In genomic region chr17:76548378-76549214, GRCh38 we compare ENCODE assay signal across 23 cellular contexts. TPM values are rescaled to one million over a fixed set of nuclear protein-coding genes. Genes with fewer than 3 reads are reported as not detected.
DNase-seq lines count a peak whose midpoint lies in the region; ATAC-seq, FAIRE-seq and TF ChIP-seq lines count a peak whose summit lies in the region.
"Had no signal": no experiment of that assay in that cellular context is flagged by ENCODE, and none has a peak within 500 bp of the region (broad histone marks: within the 10 kb centered on the region; RNA-seq: fewer than 3 reads in every experiment).

No MANE protein-coding gene starts in this region.

- no peaks in the 10 kb centered on the region for H3K79me1 ChIP-seq in neuronal stem cell (ENCODE audit: low read depth, low read length)

- H2BK5ac ChIP-seq in neuronal stem cell (ENCODE audit: low read length): no peak overlapping the region

- H3K18ac ChIP-seq in neuronal stem cell (ENCODE audit: low read length): no peak overlapping the region

- H3K9me2 ChIP-seq in GM23338 (ENCODE audit: insufficient read depth): no peaks in the 10 kb centered on the region

- no peak overlapping the region for H3K23ac ChIP-seq in neuronal stem cell (ENCODE audit: low read depth, low read length, poor library complexity)

- H3K14ac ChIP-seq in neuronal stem cell (ENCODE audit: low read length): no peak overlapping the region

- H3K27ac Mint-ChIP-seq in GM23338 (no peak overlapping the region), WTC11 (no peak overlapping the region)
- H3K27ac Mint-ChIP-seq: activated naive CD8-positive, alpha-beta T cell; activated T-helper 2 cell treated with anti-CD3 and anti-CD28 coated beads, Interferon-gamma antibody, Interleukin-2, Interleukin-4, amounts not matched to agents 10 μg/mL and 5 μg/mL and 100 μg/mL, durations not matched to agents 14 hours and 24 hours and 36 hours; CD14-positive monocyte; stimulated activated naive CD8-positive, alpha-beta T cell treated with anti-CD3 and anti-CD28 coated beads, Interleukin-15, Interleukin-2, amounts not matched to agents 100 ng/mL and 50 ng/mL, for 24 hours had no signal

- dilution Hi-C loops in keratinocyte (cut with MboI; ENCODE audit: extremely low pct_ligation_motif_present, low sequenced_read_pairs): no loop called here

- peak overlapping the region; percentile 9 for H3K9ac ChIP-seq in keratinocyte (ENCODE audit: control insufficient read depth, extremely low read depth, insufficient read depth, low read length)
- H3K9ac ChIP-seq in neuronal stem cell (ENCODE audit: low read depth, low read length, poor library complexity): no peak overlapping the region

- H3K36me3 ChIP-seq in GM23338 (ENCODE audit: insufficient read depth): no peaks in the 10 kb centered on the region
- peaks cover 0 to 5% of the 10 kb centered on the region in 2 experiments for H3K36me3 ChIP-seq in keratinocyte (ENCODE audit: control insufficient read depth in 2 of 2, extremely low read depth in 1 of 2, insufficient read depth in 2 of 2, low read length in 2 of 2)
- H3K36me3 ChIP-seq in neuronal stem cell (replicated peaks in 1 of 2; ENCODE audit: control insufficient read depth in 2 of 2, insufficient read depth in 2 of 2, low read length in 2 of 2): no peaks in the 10 kb centered on the region
- H3K36me3 ChIP-seq: lower lobe of right lung, neutrophil, tibial artery had no signal

- no peak overlapping the region for H3K4ac ChIP-seq in neuronal stem cell (ENCODE audit: low read length)

- H3K9me1 ChIP-seq in keratinocyte (ENCODE audit: control insufficient read depth, extremely low read depth, insufficient read depth, low read length): no peaks in the 10 kb centered on the region

- TF ChIP-seq CTCF in GM23338 (conservative IDR thresholded peaks at IDR 0.05; ENCODE audit: low read depth in 2 of 2): no peak
- TF ChIP-seq CTCF in WTC11 (IDR thresholded peaks at IDR 0.05): no peak
- TF ChIP-seq CTCF in keratinocyte (optimal IDR thresholded peaks at IDR 0.05 in 1 of 3, IDR thresholded peaks at IDR 0.05 in 1 of 3, conservative IDR thresholded peaks at IDR 0.05 in 1 of 3; ENCODE audit: extremely low read depth in 1 of 3, insufficient read depth in 2 of 3, low read length in 3 of 3): no peak

- no peak overlapping the region for H3K4me3 ChIP-seq in GM23338
- H3K4me3 ChIP-seq in keratinocyte (ENCODE audit: control insufficient read depth in 2 of 3, extremely low read depth in 1 of 3, insufficient read depth in 2 of 3, low read depth in 1 of 3, low read length in 3 of 3): peak overlapping the region in 1 of 3 experiments; percentile 0
- H3K4me3 ChIP-seq in neuronal stem cell (ENCODE audit: low read length in 2 of 2): no peak overlapping the region
- H3K4me3 ChIP-seq: lower lobe of right lung, tibial artery had no signal

- H2BK120ac ChIP-seq in neuronal stem cell (ENCODE audit: low read depth, low read length): no peak overlapping the region

- POLR2A ChIA-PET in WTC11 (lab: Charles Lee): no interaction called here

- no peak overlapping the region for H3K4me2 ChIP-seq in GM23338
- H3K4me2 ChIP-seq in keratinocyte (ENCODE audit: control insufficient read depth, extremely low read depth, insufficient read depth, low read depth, low read length): peak overlapping the region; percentile 34
- H3K4me2 ChIP-seq in neuronal stem cell (ENCODE audit: insufficient read depth, low read length, poor library complexity, severe bottlenecking): no peak overlapping the region

- H3K27ac ChIP-seq in GM23338 (ENCODE audit: low read depth) (no peak overlapping the region), keratinocyte (ENCODE audit: control insufficient read depth, insufficient read depth, low read length) (no peak overlapping the region), neuronal stem cell (replicated peaks; ENCODE audit: low read length) (no peak overlapping the region)
- H3K27ac ChIP-seq: lower lobe of right lung, neutrophil, tibial artery had no signal

- no CpG with 5 or more reads among the region's 9 CpGs for WGBS in neuronal stem cell (ENCODE audit: extremely low coverage in 2 of 2, insufficient read length in 2 of 2, insufficient replicate concordance in 1 of 2), 2 donors

- H3K9me3 ChIP-seq in keratinocyte (ENCODE audit: control insufficient read depth, low read depth, low read length) (no peaks in the 10 kb centered on the region), neuronal stem cell (replicated peaks in 1 of 2; ENCODE audit: control insufficient read depth in 2 of 2, insufficient read depth in 1 of 2, low read depth in 1 of 2, low read length in 2 of 2) (no peaks in the 10 kb centered on the region)
- H3K9me3 ChIP-seq: lower lobe of right lung, neutrophil, tibial artery had no signal

- no peak for FAIRE-seq in keratinocyte (lab: Jason Lieb, UNC)

- no peak overlapping the region for H2AK5ac ChIP-seq in neuronal stem cell (ENCODE audit: low read depth, low read length)

- H3F3A ChIP-seq in GM23338 (replicated peaks; ENCODE audit: low read depth): no peaks in the 10 kb centered on the region; the same call in 1 of the 2 replicates

- H3K36me3 Mint-ChIP-seq in GM23338 (ENCODE audit: low read depth) (no peaks in the 10 kb centered on the region), WTC11 (no peaks in the 10 kb centered on the region)
- H3K36me3 Mint-ChIP-seq: activated naive CD8-positive, alpha-beta T cell had no signal

- no peak overlapping the region for H2BK15ac ChIP-seq in neuronal stem cell (ENCODE audit: low read length)

- H3K4me1 Mint-ChIP-seq in GM23338 (peaks cover 20% of the 10 kb centered on the region), WTC11 (peaks cover 22% of the 10 kb centered on the region)

- H3K27me3 ChIP-seq in GM23338 (ENCODE audit: insufficient read depth) (no peaks in the 10 kb centered on the region), keratinocyte (ENCODE audit: control insufficient read depth, extremely low read depth, insufficient read depth, low read length) (peaks cover 18% of the 10 kb centered on the region), neuronal stem cell (ENCODE audit: control insufficient read depth in 3 of 3, insufficient read depth in 3 of 3, low read depth in 1 of 3, low read length in 3 of 3) (peaks cover 0 to 33% (median 8%) of the 10 kb centered on the region in 3 experiments)

- peaks cover 12% of the 10 kb centered on the region; the same call in 1 of the 2 replicates for H3K4me1 ChIP-seq in GM23338 (ENCODE audit: insufficient read depth)
- peaks cover 46% of the 10 kb centered on the region for H3K4me1 ChIP-seq in keratinocyte (ENCODE audit: control insufficient read depth, extremely low read depth, insufficient read depth, low read length)
- H3K4me1 ChIP-seq in neuronal stem cell (ENCODE audit: control insufficient read depth in 2 of 2, insufficient read depth in 1 of 2, low read depth in 1 of 2, low read length in 2 of 2): peaks cover 8 to 39% of the 10 kb centered on the region in 2 donors

- H4K8ac ChIP-seq in neuronal stem cell (ENCODE audit: low read depth, low read length): no peak overlapping the region

- H4K20me1 ChIP-seq in GM23338 (replicated peaks; ENCODE audit: insufficient read depth) (no peaks in the 10 kb centered on the region), keratinocyte (ENCODE audit: control insufficient read depth, extremely low read depth, insufficient read depth, low read length) (no peaks in the 10 kb centered on the region)

- DNase-seq in GM23338 (ENCODE audit: low spot score) (peak; percentile 1), WTC11 (ENCODE audit: low spot score) (no peak), keratinocyte (ENCODE audit: low read depth, low spot score) (no peak), neuronal stem cell (ENCODE audit: low spot score) (no peak), UCSD-AML1 (lab: John Stamatoyannopoulos, UW; ENCODE audit: unreplicated experiment) (no peak)
- DNase-seq: activated CD8-positive, alpha-beta memory T cell treated with anti-CD3 and anti-CD28 coated beads, Interleukin-2, amount 50 U/mL, for 4 hours; cerebellar nuclear complex; lower lobe of right lung; NCI-H2081; NCI-H226; NCI-H748 treated with DMSO at 0.1 percent for 48 hours; RPMI8226; T-helper 2 cell had no signal

- CTCF ChIA-PET in WTC11 (lab: Charles Lee): interaction anchor here (1.0 to 1.6 kb wide), 3 partner anchors 9 to 151 kb away, joined by 3 to 10 read pairs (median 6); no protein-coding TSS in a partner anchor

- ATAC-seq in GM23338 (no peak), WTC11 (no peak), HG03159 (IDR thresholded peaks at IDR 0.05; ENCODE audit: unreplicated experiment) (no peak), GM21515 (IDR thresholded peaks at IDR 0.05; ENCODE audit: unreplicated experiment) (no peak), GM18870 (IDR thresholded peaks at IDR 0.05; ENCODE audit: unreplicated experiment) (no peak)
- ATAC-seq: lower lobe of right lung, SK-N-SH treated with all-trans-retinoic acid at 6 μM for 48 hours had no signal

- H2AFZ ChIP-seq in GM23338: no peak overlapping the region
- no peak overlapping the region for H2AFZ ChIP-seq in keratinocyte (ENCODE audit: control insufficient read depth, low read length)
- H2AFZ ChIP-seq in neuronal stem cell (ENCODE audit: low read length): peak overlapping the region; percentile 10

- H3K4me3 Mint-ChIP-seq in GM23338 (no peak overlapping the region), WTC11 (no peak overlapping the region)
- H3K4me3 Mint-ChIP-seq: activated naive CD8-positive, alpha-beta T cell; CD14-positive monocyte; stimulated activated naive CD8-positive, alpha-beta T cell treated with anti-CD3 and anti-CD28 coated beads, Interleukin-15, Interleukin-2, amounts not matched to agents 100 ng/mL and 50 ng/mL, for 24 hours had no signal

- no peak overlapping the region for H4K91ac ChIP-seq in neuronal stem cell (ENCODE audit: low read depth, low read length, poor library complexity)

- H3K79me2 ChIP-seq in GM23338 (replicated peaks; ENCODE audit: insufficient read depth) (no peaks in the 10 kb centered on the region), keratinocyte (ENCODE audit: control insufficient read depth, insufficient read depth, low read length) (peaks cover 14% of the 10 kb centered on the region)

- H2BK12ac ChIP-seq in neuronal stem cell (ENCODE audit: low read length): no peak overlapping the region

- H3K9me3 Mint-ChIP-seq in GM23338 (no peaks in the 10 kb centered on the region), WTC11 (no peaks in the 10 kb centered on the region)
- H3K9me3 Mint-ChIP-seq: activated T-helper 2 cell treated with anti-CD3 and anti-CD28 coated beads, Interferon-gamma antibody, Interleukin-2, Interleukin-4, amounts not matched to agents 10 μg/mL and 5 μg/mL and 100 μg/mL, durations not matched to agents 14 hours and 24 hours and 36 hours; stimulated activated naive CD8-positive, alpha-beta T cell treated with anti-CD3 and anti-CD28 coated beads, Interleukin-15, Interleukin-2, amounts not matched to agents 100 ng/mL and 50 ng/mL, for 24 hours had no signal

- H3K27me3 Mint-ChIP-seq in GM23338 (ENCODE audit: insufficient read depth, low read depth, poor library complexity) (peaks cover 16% of the 10 kb centered on the region), WTC11 (ENCODE audit: low read depth) (no peaks in the 10 kb centered on the region)
- H3K27me3 Mint-ChIP-seq: activated naive CD8-positive, alpha-beta T cell had no signal

RNA-seq across cellular contexts. Expression of gene PRCD, which starts 8.8 kb away (rescaled TPM):
- 0.38 and 0.50 TPM in 2 replicates for total RNA-seq in GM23338 (2014; rRNA removed; shearing (Covaris generic))
- polyA plus RNA-seq in GM23338 (2016; fragmentation: Nextera tagmentation; extraction: Ambion mirVana): 1.6 and 2.5 TPM in 2 replicates
- 2.7 to 4.5 TPM (median 4.0 TPM) in 3 replicates for total RNA-seq in WTC11 (2021)
- polyA plus RNA-seq in keratinocyte: 0.65 to 1.7 TPM (median 1.2 TPM) in 3 replicates
- polyA plus RNA-seq in keratinocyte (2011; ENCODE audit: low read depth): not detected
- polyA plus RNA-seq in keratinocyte (2011; cell fraction: cytosol; rRNA removed): 0.55 and 0.81 TPM in 2 replicates
- 6.7 and 11.7 TPM in 2 replicates for polyA plus RNA-seq in keratinocyte (2011; cell fraction: nucleus; rRNA removed)
- polyA plus RNA-seq in keratinocyte (2012; ENCODE audit: low replicate concordance): 0.68 and 0.72 TPM in 2 replicates
- polyA minus RNA-seq in keratinocyte: 0.38 to 0.96 TPM in 2 of 3 replicates, not detected in the other
- not detected for polyA minus RNA-seq in keratinocyte (2011; cell fraction: cytosol; rRNA and poly(A)+ RNA removed)
- 1.3 and 1.8 TPM in 2 replicates for polyA minus RNA-seq in keratinocyte (2011; cell fraction: nucleus; rRNA and poly(A)+ RNA removed)
- 1.4 TPM for polyA plus RNA-seq in neuronal stem cell (2013, experiment 1 of 2)
- 1.2 TPM for polyA plus RNA-seq in neuronal stem cell (2013, experiment 2 of 2)
- total RNA-seq: activated T-helper 2 cell treated with anti-CD3 and anti-CD28 coated beads, Interferon-gamma antibody, Interleukin-2, Interleukin-4, amounts not matched to agents 10 μg/mL and 5 μg/mL and 100 μg/mL, durations not matched to agents 14 hours and 24 hours and 36 hours had no signal
- polyA plus RNA-seq: CD14-positive monocyte had no signal

RNA-seq across cellular contexts. Expression of gene CYGB, which starts 11.1 kb away (rescaled TPM):
- total RNA-seq in GM23338 (2014; rRNA removed; shearing (Covaris generic)): 1.7 and 2.1 TPM in 2 replicates
- 0.85 and 1.2 TPM in 2 replicates for polyA plus RNA-seq in GM23338 (2016; fragmentation: Nextera tagmentation; extraction: Ambion mirVana)
- 3.6 to 5.3 TPM (median 5.1 TPM) in 3 replicates for total RNA-seq in WTC11 (2021)
- 10.3 to 26.1 TPM (median 15.3 TPM) in 3 replicates for polyA plus RNA-seq in keratinocyte
- polyA plus RNA-seq in keratinocyte (2011; ENCODE audit: low read depth): 2.1 TPM
- polyA plus RNA-seq in keratinocyte (2011; cell fraction: cytosol; rRNA removed): 15.3 and 37.7 TPM in 2 replicates
- 15.4 and 26.2 TPM in 2 replicates for polyA plus RNA-seq in keratinocyte (2011; cell fraction: nucleus; rRNA removed)
- 6.2 and 33.8 TPM in 2 replicates for polyA plus RNA-seq in keratinocyte (2012; ENCODE audit: low replicate concordance)
- polyA minus RNA-seq in keratinocyte: 9.0 to 17.2 TPM (median 11.8 TPM) in 3 replicates
- polyA minus RNA-seq in keratinocyte (2011; cell fraction: cytosol; rRNA and poly(A)+ RNA removed): 42.6 TPM
- polyA minus RNA-seq in keratinocyte (2011; cell fraction: nucleus; rRNA and poly(A)+ RNA removed): 12.3 and 17.7 TPM in 2 replicates
- 0.98 TPM for polyA plus RNA-seq in neuronal stem cell (2013, experiment 1 of 2)
- polyA plus RNA-seq in neuronal stem cell (2013, experiment 2 of 2): 0.96 TPM
- total RNA-seq: activated T-helper 2 cell treated with anti-CD3 and anti-CD28 coated beads, Interferon-gamma antibody, Interleukin-2, Interleukin-4, amounts not matched to agents 10 μg/mL and 5 μg/mL and 100 μg/mL, durations not matched to agents 14 hours and 24 hours and 36 hours had no signal
- polyA plus RNA-seq: CD14-positive monocyte had no signal

RNA-seq across cellular contexts. Expression of gene ST6GALNAC2, which starts 37.1 kb away (rescaled TPM):
- total RNA-seq in GM23338 (2014; rRNA removed; shearing (Covaris generic)): 0.31 TPM in 1 of 2 replicates, not detected in the other
- polyA plus RNA-seq in GM23338 (2016; fragmentation: Nextera tagmentation; extraction: Ambion mirVana): not detected in 2 replicates
- total RNA-seq in WTC11 (2021): 0.30 TPM in 1 of 3 replicates, not detected in the others
- 38.7 to 63.2 TPM (median 45.8 TPM) in 3 replicates for polyA plus RNA-seq in keratinocyte
- 42.7 TPM for polyA plus RNA-seq in keratinocyte (2011; ENCODE audit: low read depth)
- polyA plus RNA-seq in keratinocyte (2011; cell fraction: cytosol; rRNA removed): 52.9 and 55.5 TPM in 2 replicates
- polyA plus RNA-seq in keratinocyte (2011; cell fraction: nucleus; rRNA removed): 80.8 and 105 TPM in 2 replicates
- 37.2 and 79.4 TPM in 2 replicates for polyA plus RNA-seq in keratinocyte (2012; ENCODE audit: low replicate concordance)
- polyA minus RNA-seq in keratinocyte: 33.4 to 50.5 TPM (median 35.0 TPM) in 3 replicates
- polyA minus RNA-seq in keratinocyte (2011; cell fraction: cytosol; rRNA and poly(A)+ RNA removed): 79.8 TPM
- polyA minus RNA-seq in keratinocyte (2011; cell fraction: nucleus; rRNA and poly(A)+ RNA removed): 33.3 and 45.4 TPM in 2 replicates
- polyA plus RNA-seq in neuronal stem cell (2013, experiment 1 of 2): 0.35 TPM
- 0.50 TPM for polyA plus RNA-seq in neuronal stem cell (2013, experiment 2 of 2)

RNA-seq across cellular contexts. Expression of gene RHBDF2, which starts 47.4 kb away (rescaled TPM):
- total RNA-seq in GM23338 (2014; rRNA removed; shearing (Covaris generic)): 19.5 and 29.5 TPM in 2 replicates
- polyA plus RNA-seq in GM23338 (2016; fragmentation: Nextera tagmentation; extraction: Ambion mirVana) (9.4 and 10.5 TPM in 2 replicates), keratinocyte (14.9 to 22.6 TPM (median 20.6 TPM) in 3 replicates)
- 28.6 to 33.0 TPM (median 31.5 TPM) in 3 replicates for total RNA-seq in WTC11 (2021)
- polyA plus RNA-seq in keratinocyte (2011; ENCODE audit: low read depth): 27.6 TPM
- 9.1 and 16.9 TPM in 2 replicates for polyA plus RNA-seq in keratinocyte (2011; cell fraction: cytosol; rRNA removed)
- polyA plus RNA-seq in keratinocyte (2011; cell fraction: nucleus; rRNA removed): 61.7 and 94.2 TPM in 2 replicates
- polyA plus RNA-seq in keratinocyte (2012; ENCODE audit: low replicate concordance): 40.0 and 43.0 TPM in 2 replicates
- polyA minus RNA-seq in keratinocyte: 25.6 to 54.8 TPM (median 27.0 TPM) in 3 replicates
- polyA minus RNA-seq in keratinocyte (2011; cell fraction: cytosol; rRNA and poly(A)+ RNA removed): 32.8 TPM
- 53.1 and 55.9 TPM in 2 replicates for polyA minus RNA-seq in keratinocyte (2011; cell fraction: nucleus; rRNA and poly(A)+ RNA removed)
- polyA plus RNA-seq in neuronal stem cell (2013, experiment 1 of 2): 2.4 TPM
- polyA plus RNA-seq in neuronal stem cell (2013, experiment 2 of 2): 2.3 TPM
